24 cellular contexts compared by ENCODE assay signal in the genomic region with DNA sequence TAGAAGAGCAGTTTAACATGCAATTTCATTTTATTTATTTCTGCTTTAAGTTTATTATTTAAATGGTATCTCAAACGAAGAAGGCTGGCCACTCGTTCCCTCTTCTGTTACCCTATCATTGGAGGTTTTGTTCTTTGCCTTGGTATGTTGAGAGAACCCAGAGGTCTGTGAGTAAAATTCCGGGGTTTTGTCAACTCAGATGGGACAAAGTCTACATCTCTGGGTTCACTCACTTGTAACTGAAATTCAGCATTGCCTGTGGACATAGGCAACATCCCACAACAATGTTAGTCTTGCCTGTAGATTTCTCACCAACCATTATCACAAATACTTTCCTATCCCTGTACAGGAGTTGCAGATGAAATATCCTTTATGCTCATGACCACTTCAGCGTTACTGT. TPM values are rescaled to one million over a fixed set of nuclear protein-coding genes. Genes with fewer than 3 reads are reported as not detected.
DNase-seq lines count a peak whose midpoint lies in the region; ATAC-seq, FAIRE-seq and TF ChIP-seq lines count a peak whose summit lies in the region.
"Had no signal": no experiment of that assay in that cellular context is flagged by ENCODE, and none has a peak within 500 bp of the region (broad histone marks: within the 10 kb centered on the region; RNA-seq: fewer than 3 reads in every experiment).

No MANE protein-coding gene starts in this region.

- no peak for DNase-seq in DND-41
- DNase-seq in keratinocyte (ENCODE audit: low read depth, low spot score) = no peak
- no peak for DNase-seq in NCI-H2171 treated with DMSO at 0.1 percent for 48 hours (lab: John Stamatoyannopoulos, UW)
- no peak for DNase-seq in DMS 273 (lab: John Stamatoyannopoulos, UW; ENCODE audit: unreplicated experiment)
- no peak for DNase-seq in stimulated activated CD4-positive, alpha-beta T cell treated with anti-CD3 and anti-CD28 coated beads, Interleukin-2, amount 100 ng/mL, for 24 hours
- DNase-seq: Caco-2; CD4-positive, CD25-positive, alpha-beta regulatory T cell; CD8-positive, alpha-beta T cell; DMS 273 treated with DMSO at 0.1 percent for 48 hours; DMS79; GF-D8; GOT3; HFFc6 had no signal

- H3K4me2 ChIP-seq in DND-41 (ENCODE audit: insufficient read depth, low read length) = no peak overlapping the region
- H3K4me2 ChIP-seq in keratinocyte (ENCODE audit: control insufficient read depth, extremely low read depth, insufficient read depth, low read depth, low read length) = no peak overlapping the region
- H3K4me2 ChIP-seq: BLaER1 had no signal

- WGBS in liver = 39% methylated on average over 4 of the region's 4 CpGs

- peak in 1 of 2 donors; percentile 39 for TF ChIP-seq RAD21 in liver (IDR thresholded peaks at IDR 0.05)

- H3K36me3 ChIP-seq in DND-41 (ENCODE audit: insufficient read depth, low read length) = peaks cover 17% of the 10 kb centered on the region
- peaks cover 0 to 2% of the 10 kb centered on the region in 2 experiments for H3K36me3 ChIP-seq in keratinocyte (ENCODE audit: control insufficient read depth in 2 of 2, extremely low read depth in 1 of 2, insufficient read depth in 2 of 2, low read length in 2 of 2)
- no peaks in the 10 kb centered on the region for H3K36me3 ChIP-seq in liver (ENCODE audit: control insufficient read depth in 4 of 4, insufficient read depth in 3 of 4, low read depth in 1 of 4, low read length in 3 of 4)
- H3K36me3 ChIP-seq: HAP-1 had no signal

- H3K27ac Mint-ChIP-seq in stimulated activated memory B cell treated with anti-CD40 and anti-IgM and Interleukin-4, amounts not matched to agents 10 μg/mL and 1 μg/mL and 100 μg/mL, for 72 hours = peak overlapping the region; percentile 46
- H3K27ac Mint-ChIP-seq: B cell; CD8-positive, alpha-beta T cell; HFFc6 had no signal

- no peaks in the 10 kb centered on the region for H3K9me1 ChIP-seq in keratinocyte (ENCODE audit: control insufficient read depth, extremely low read depth, insufficient read depth, low read length)

- H3K4me3 ChIP-seq in DND-41 (ENCODE audit: low read depth in 1 of 2, low read length in 2 of 2) (no peak overlapping the region), keratinocyte (ENCODE audit: control insufficient read depth in 2 of 3, extremely low read depth in 1 of 3, insufficient read depth in 2 of 3, low read depth in 1 of 3, low read length in 3 of 3) (no peak overlapping the region), liver (ENCODE audit: low read depth in 1 of 3, low read length in 3 of 3) (no peak overlapping the region)
- H3K4me3 ChIP-seq: BLaER1, HAP-1 had no signal

- H3K27me3 ChIP-seq in DND-41 (ENCODE audit: insufficient read depth, low read length, poor library complexity) (no peaks in the 10 kb centered on the region), keratinocyte (ENCODE audit: control insufficient read depth, extremely low read depth, insufficient read depth, low read length) (no peaks in the 10 kb centered on the region), liver (ENCODE audit: control insufficient read depth in 4 of 4, insufficient read depth in 4 of 4, low read length in 3 of 4) (no peaks in the 10 kb centered on the region)
- H3K27me3 ChIP-seq: BLaER1 had no signal

- no peak for ATAC-seq in DND-41 (ENCODE audit: insufficient read depth, low read depth)
- ATAC-seq in stimulated activated memory B cell treated with anti-CD40 and anti-IgM and Interleukin-4, amounts not matched to agents 10 μg/mL and 1 μg/mL and 100 μg/mL, for 72 hours = no peak
- ATAC-seq: CD8-positive, alpha-beta T cell had no signal

- no peaks in the 10 kb centered on the region for H3K9me3 Mint-ChIP-seq in stimulated activated memory B cell treated with anti-CD40 and anti-IgM and Interleukin-4, amounts not matched to agents 10 μg/mL and 1 μg/mL and 100 μg/mL, for 72 hours
- H3K9me3 Mint-ChIP-seq: CD8-positive, alpha-beta T cell; HFFc6 had no signal

- peak; percentile 57 for FAIRE-seq in keratinocyte (lab: Jason Lieb, UNC)
- FAIRE-seq: A204.1, GM12891, GM18507, H54 had no signal

- TF ChIP-seq CTCF in DND-41 (IDR thresholded peaks at IDR 0.05; ENCODE audit: borderline replicate concordance, extremely low read depth, low read length, poor library complexity, severe bottlenecking) = no peak
- TF ChIP-seq CTCF in keratinocyte (optimal IDR thresholded peaks at IDR 0.05 in 1 of 3, IDR thresholded peaks at IDR 0.05 in 1 of 3, conservative IDR thresholded peaks at IDR 0.05 in 1 of 3; ENCODE audit: extremely low read depth in 1 of 3, insufficient read depth in 2 of 3, low read length in 3 of 3) = no peak
- no peak for TF ChIP-seq CTCF in liver (IDR thresholded peaks at IDR 0.05; ENCODE audit: low read depth, low read length, missing input control)

- H3K9me3 ChIP-seq in DND-41 (ENCODE audit: insufficient read depth, low read length, severe bottlenecking) = no peaks in the 10 kb centered on the region
- H3K9me3 ChIP-seq in keratinocyte (ENCODE audit: control insufficient read depth, low read depth, low read length) = no peaks in the 10 kb centered on the region
- no peaks in the 10 kb centered on the region for H3K9me3 ChIP-seq in liver (ENCODE audit: control insufficient read depth in 4 of 4, low read length in 3 of 4)
- H3K9me3 ChIP-seq: BLaER1, Caco-2, HAP-1 had no signal

- H3K27ac ChIP-seq in DND-41 (ENCODE audit: low read length) (0 out of 2 replicates have a peak overlapping the region, but pooled peaks have one; percentile 57), keratinocyte (ENCODE audit: control insufficient read depth, insufficient read depth, low read length) (no peak overlapping the region), liver (ENCODE audit: low read depth in 1 of 2, low read length in 2 of 2) (no peak overlapping the region)
- H3K27ac ChIP-seq: 22Rv1, BLaER1, C4-2B had no signal

- peaks cover 18% of the 10 kb centered on the region for H3K4me1 Mint-ChIP-seq in stimulated activated memory B cell treated with anti-CD40 and anti-IgM and Interleukin-4, amounts not matched to agents 10 μg/mL and 1 μg/mL and 100 μg/mL, for 72 hours

- H2AFZ ChIP-seq in DND-41 (ENCODE audit: low read depth, low read length) (no peak overlapping the region), keratinocyte (ENCODE audit: control insufficient read depth, low read length) (no peak overlapping the region)

- H3K27me3 Mint-ChIP-seq in stimulated activated memory B cell treated with anti-CD40 and anti-IgM and Interleukin-4, amounts not matched to agents 10 μg/mL and 1 μg/mL and 100 μg/mL, for 72 hours = no peaks in the 10 kb centered on the region
- H3K27me3 Mint-ChIP-seq: B cell; CD4-positive, CD25-positive, alpha-beta regulatory T cell had no signal

- no peak overlapping the region for H3K9ac ChIP-seq in DND-41 (ENCODE audit: low read depth, low read length)
- H3K9ac ChIP-seq in keratinocyte (ENCODE audit: control insufficient read depth, extremely low read depth, insufficient read depth, low read length) = no peak overlapping the region
- H3K9ac ChIP-seq in liver (ENCODE audit: low read depth in 1 of 2, low read length in 2 of 2) = no peak overlapping the region
- H3K9ac ChIP-seq: BLaER1 had no signal

- H4K20me1 ChIP-seq in DND-41 (ENCODE audit: insufficient read depth, low read length) (no peaks in the 10 kb centered on the region), keratinocyte (ENCODE audit: control insufficient read depth, extremely low read depth, insufficient read depth, low read length) (no peaks in the 10 kb centered on the region)
- H4K20me1 ChIP-seq: BLaER1 had no signal

- dilution Hi-C loops in keratinocyte (cut with MboI; ENCODE audit: extremely low pct_ligation_motif_present, low sequenced_read_pairs) = no loop called here

- H3K4me1 ChIP-seq in DND-41 (ENCODE audit: insufficient read depth, low read length) (peaks cover 4% of the 10 kb centered on the region; the same call in 1 of the 2 replicates), keratinocyte (ENCODE audit: control insufficient read depth, extremely low read depth, insufficient read depth, low read length) (no peaks in the 10 kb centered on the region), liver (ENCODE audit: control insufficient read depth in 4 of 4, insufficient read depth in 4 of 4, low read length in 3 of 4) (peaks cover 2 to 51% (median 37%) of the 10 kb centered on the region in 4 donors)
- H3K4me1 ChIP-seq: HAP-1 had no signal

- H3K4me3 Mint-ChIP-seq in stimulated activated memory B cell treated with anti-CD40 and anti-IgM and Interleukin-4, amounts not matched to agents 10 μg/mL and 1 μg/mL and 100 μg/mL, for 72 hours = no peak overlapping the region
- H3K4me3 Mint-ChIP-seq: B cell; CD4-positive, CD25-positive, alpha-beta regulatory T cell; CD8-positive, alpha-beta T cell; HFFc6 had no signal

- no peaks in the 10 kb centered on the region for H3K79me2 ChIP-seq in DND-41 (ENCODE audit: insufficient read depth, low read length)
- no peaks in the 10 kb centered on the region for H3K79me2 ChIP-seq in keratinocyte (ENCODE audit: control insufficient read depth, insufficient read depth, low read length)

- peaks cover 23% of the 10 kb centered on the region for H3K36me3 Mint-ChIP-seq in stimulated activated memory B cell treated with anti-CD40 and anti-IgM and Interleukin-4, amounts not matched to agents 10 μg/mL and 1 μg/mL and 100 μg/mL, for 72 hours

TF ChIP-seq in liver, 16 proteins besides CTCF, POLR2A, EP300 and RAD21 (continues in another document):
- TF ChIP-seq MAX (IDR thresholded peaks at IDR 0.05) = peak; percentile 22
- TF ChIP-seq, protein P1, sequence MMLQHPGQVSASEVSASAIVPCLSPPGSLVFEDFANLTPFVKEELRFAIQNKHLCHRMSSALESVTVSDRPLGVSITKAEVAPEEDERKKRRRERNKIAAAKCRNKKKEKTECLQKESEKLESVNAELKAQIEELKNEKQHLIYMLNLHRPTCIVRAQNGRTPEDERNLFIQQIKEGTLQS (IDR thresholded peaks at IDR 0.05) = no peak
- TF ChIP-seq JUND (IDR thresholded peaks at IDR 0.05) = peak; percentile 19 to 21
- peak; percentile 89 to 92 for TF ChIP-seq HNF4A (conservative IDR thresholded peaks at IDR 0.05)
- peak; percentile 19 for TF ChIP-seq FOXA1 (IDR thresholded peaks at IDR 0.05)
- TF ChIP-seq SP1 (IDR thresholded peaks at IDR 0.05) = peak; percentile 84
- TF ChIP-seq EGR1 (IDR thresholded peaks at IDR 0.05; ENCODE audit: low read depth in 2 of 2) = no peak

RNA-seq across cellular contexts. Expression of gene CD99, which starts 33.6 kb away (rescaled TPM):
- polyA plus RNA-seq in keratinocyte (33.8 to 165 TPM (median 74.4 TPM) in 3 replicates), liver (100 to 1,000 TPM; 142 to 165 TPM)
- 38.5 TPM for polyA plus RNA-seq in keratinocyte (2011; ENCODE audit: low read depth)
- 68.5 and 123 TPM in 2 replicates for polyA plus RNA-seq in keratinocyte (2011; cell fraction: cytosol; rRNA removed)
- 96.6 and 113 TPM in 2 replicates for polyA plus RNA-seq in keratinocyte (2011; cell fraction: nucleus; rRNA removed)
- polyA plus RNA-seq in keratinocyte (2012; ENCODE audit: low replicate concordance) = 71.6 and 247 TPM in 2 replicates
- 31.3 to 57.0 TPM (median 41.1 TPM) in 3 replicates for polyA minus RNA-seq in keratinocyte
- 60.2 TPM for polyA minus RNA-seq in keratinocyte (2011; cell fraction: cytosol; rRNA and poly(A)+ RNA removed)
- polyA minus RNA-seq in keratinocyte (2011; cell fraction: nucleus; rRNA and poly(A)+ RNA removed) = 26.3 and 33.7 TPM in 2 replicates
- total RNA-seq in liver = 10 to 100 TPM; 49.9 to 62.7 TPM
